8 cellular contexts compared by ENCODE assay signal in the genomic region with DNA sequence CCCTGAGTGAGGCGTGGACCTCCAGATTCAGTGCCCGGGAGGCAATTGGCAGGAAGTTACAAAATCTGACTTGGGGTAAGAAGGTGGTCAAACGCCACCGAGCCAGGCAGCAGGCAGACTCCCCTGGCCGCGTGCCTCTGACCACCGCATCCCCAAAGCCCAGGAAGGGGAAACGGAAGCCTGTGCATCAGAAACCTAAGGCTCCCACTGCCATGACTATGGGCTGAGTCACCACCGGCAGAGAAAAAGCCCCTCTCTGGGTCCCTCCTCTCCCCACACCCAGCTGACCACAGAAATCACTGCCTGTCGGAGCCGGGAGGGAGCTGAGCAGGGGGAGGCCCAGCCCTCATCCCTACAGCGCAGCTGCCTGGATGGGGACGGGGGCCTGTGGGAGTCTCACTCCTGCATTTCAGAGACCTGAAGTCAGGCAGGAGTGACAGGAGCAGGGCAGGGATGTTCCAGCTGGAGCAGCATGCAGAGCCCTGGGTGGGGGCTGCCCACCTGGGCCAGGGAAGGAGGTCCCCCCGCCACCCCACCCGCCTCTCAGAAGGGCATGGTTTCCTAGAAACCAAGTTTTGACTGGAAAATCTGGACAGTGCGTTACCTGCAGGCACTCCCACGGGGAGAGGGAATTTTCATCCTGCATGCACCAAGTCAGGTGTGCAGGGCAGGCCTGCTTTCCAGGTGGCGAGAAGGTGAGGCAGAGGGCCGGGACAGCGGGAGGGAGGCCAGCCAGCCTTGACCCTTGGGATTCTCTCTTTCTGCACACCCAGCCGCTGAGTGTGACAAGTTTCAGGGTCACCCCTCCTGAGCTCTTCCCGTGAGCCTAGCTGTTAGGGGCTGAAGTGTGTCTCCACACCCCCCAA.
DNase-seq lines count a peak whose midpoint lies in the region; ATAC-seq and TF ChIP-seq lines count a peak whose summit lies in the region.

No MANE protein-coding gene starts in this region.

- no peak for TF ChIP-seq CTCF in foreskin keratinocyte (conservative IDR thresholded peaks at IDR 0.05)

- CTCF ChIA-PET in activated CD8-positive, alpha-beta memory T cell treated with anti-CD3 and anti-CD28 coated beads, Interleukin-2, amount 10 ng/mL, durations not matched to agents 7 days and 5 days (lab: Charles Lee): interaction anchor here (0.7 to 2.4 kb wide), 6 partner anchors 15 to 215 kb away, joined by 3 to 8 read pairs (median 6); a partner anchor contains a TSS

- no peak overlapping the region for H3K4me3 Mint-ChIP-seq in activated CD8-positive, alpha-beta memory T cell treated with anti-CD3 and anti-CD28 coated beads, Interleukin-2, amount 10 ng/mL, durations not matched to agents 7 days and 5 days

- DNase-seq in 8988T: peak; percentile 80
- DNase-seq in activated CD8-positive, alpha-beta memory T cell treated with anti-CD3 and anti-CD28 coated beads, Interleukin-2, amount 10 ng/mL, durations not matched to agents 7 days and 5 days: peak; percentile 74
- DNase-seq in foreskin keratinocyte: peak; percentile 88 to 93
- peak; percentile 11 for DNase-seq in stimulated activated CD4-positive, alpha-beta T cell treated with anti-CD3 and anti-CD28 coated beads, Interleukin-12 subunit alpha, Interleukin-12 subunit beta, amount 100 ng/mL, for 4 hours
- no peak for DNase-seq in LoVo (ENCODE audit: low spot score)
- no peak for DNase-seq in COR-L47 (lab: John Stamatoyannopoulos, UW)

- no peaks in the 10 kb centered on the region for H3K27me3 Mint-ChIP-seq in activated CD8-positive, alpha-beta memory T cell treated with anti-CD3 and anti-CD28 coated beads, Interleukin-2, amount 10 ng/mL, durations not matched to agents 7 days and 5 days

- peaks cover 36% of the 10 kb centered on the region for H3K36me3 Mint-ChIP-seq in activated CD8-positive, alpha-beta memory T cell treated with anti-CD3 and anti-CD28 coated beads, Interleukin-2, amount 10 ng/mL, durations not matched to agents 7 days and 5 days

- H3K4me1 ChIP-seq in foreskin keratinocyte: peaks cover 14% of the 10 kb centered on the region

- peak; percentile 55 for ATAC-seq in HG02610 (IDR thresholded peaks at IDR 0.05; ENCODE audit: unreplicated experiment)
- ATAC-seq in activated CD8-positive, alpha-beta memory T cell treated with anti-CD3 and anti-CD28 coated beads, Interleukin-2, amount 10 ng/mL, durations not matched to agents 7 days and 5 days: peak; percentile 63
- ATAC-seq in foreskin keratinocyte: peak; percentile 90
- ATAC-seq in HG02588 (IDR thresholded peaks at IDR 0.05; ENCODE audit: unreplicated experiment): no peak

- peaks cover 24% of the 10 kb centered on the region for H3K4me1 Mint-ChIP-seq in activated CD8-positive, alpha-beta memory T cell treated with anti-CD3 and anti-CD28 coated beads, Interleukin-2, amount 10 ng/mL, durations not matched to agents 7 days and 5 days

- no peaks in the 10 kb centered on the region for H3K27me3 ChIP-seq in foreskin keratinocyte

- H3K9me3 Mint-ChIP-seq in activated CD8-positive, alpha-beta memory T cell treated with anti-CD3 and anti-CD28 coated beads, Interleukin-2, amount 10 ng/mL, durations not matched to agents 7 days and 5 days (ENCODE audit: low read depth): peaks cover 3% of the 10 kb centered on the region

- peak overlapping the region; percentile 79 for H3K27ac ChIP-seq in foreskin keratinocyte

- H3K27ac Mint-ChIP-seq in activated CD8-positive, alpha-beta memory T cell treated with anti-CD3 and anti-CD28 coated beads, Interleukin-2, amount 10 ng/mL, durations not matched to agents 7 days and 5 days: peak overlapping the region; percentile 49

Comparison
In these comparisons a context has a peak if more than half of its experiments do, and no peak if none do; other contexts are left out.
1. DNase-seq: peak in 8988T (single experiment), activated CD8-positive, alpha-beta memory T cell treated with anti-CD3 and anti-CD28 coated beads, Interleukin-2, amount 10 ng/mL, durations not matched to agents 7 days and 5 days (single experiment), foreskin keratinocyte (2 of 2) and stimulated activated CD4-positive, alpha-beta T cell treated with anti-CD3 and anti-CD28 coated beads, Interleukin-12 subunit alpha, Interleukin-12 subunit beta, amount 100 ng/mL, for 4 hours (single experiment); none in LoVo (single experiment) and COR-L47 (single experiment).